ENCODE assay signal across 19 cellular contexts in genomic region chr17:44038604-44039007, GRCh38. TPM values are rescaled to one million over a fixed set of nuclear protein-coding genes. Genes with fewer than 3 reads are reported as not detected.
DNase-seq lines count a peak whose midpoint lies in the region; ATAC-seq and TF ChIP-seq lines count a peak whose summit lies in the region.
"Had no signal": no experiment of that assay in that cellular context is flagged by ENCODE, and none has a peak within 500 bp of the region (broad histone marks: within the 10 kb centered on the region; RNA-seq: fewer than 3 reads in every experiment).

No MANE protein-coding gene starts in this region.

- WGBS in psoas muscle, 3 donors = 18 to 42% (median 38%) methylated on average over 3 of the region's 3 CpGs

- H3K9me3 ChIP-seq in right atrium auricular region (no peaks in the 10 kb centered on the region), psoas muscle (no peaks in the 10 kb centered on the region)
- H3K9me3 ChIP-seq: tibial artery had no signal

- no peaks in the 10 kb centered on the region for H3K27me3 ChIP-seq in right atrium auricular region
- H3K27me3 ChIP-seq in psoas muscle (ENCODE audit: insufficient read depth in 3 of 3, low read length in 2 of 3) = no peaks in the 10 kb centered on the region
- H3K27me3 ChIP-seq: tibial artery had no signal

- peak overlapping the region; percentile 64 to 73 for H3K27ac ChIP-seq in right atrium auricular region
- peak overlapping the region; percentile 46 for H3K27ac ChIP-seq in psoas muscle
- H3K27ac ChIP-seq: tibial artery had no signal

- peaks cover 39% of the 10 kb centered on the region for H3K36me3 ChIP-seq in right atrium auricular region
- peaks cover 7 to 35% of the 10 kb centered on the region in 2 donors for H3K36me3 ChIP-seq in psoas muscle (ENCODE audit: insufficient read depth in 1 of 2, low read depth in 1 of 2)

- peaks cover 44% of the 10 kb centered on the region for H3K36me3 Mint-ChIP-seq in activated naive CD4-positive, alpha-beta T cell treated with anti-CD3 and anti-CD28 coated beads, Interleukin-2, amount 10 ng/mL, durations not matched to agents 7 days and 5 days
- H3K36me3 Mint-ChIP-seq: natural killer cell had no signal

- no peaks in the 10 kb centered on the region for H3K9me3 Mint-ChIP-seq in activated naive CD4-positive, alpha-beta T cell treated with anti-CD3 and anti-CD28 coated beads, Interleukin-2, amount 10 ng/mL, durations not matched to agents 7 days and 5 days
- H3K9me3 Mint-ChIP-seq: activated B cell treated with CpG ODN at 0.5 μM for 24 hours; natural killer cell; stimulated activated memory B cell treated with anti-CD40 and anti-IgM and Interleukin-4, amounts not matched to agents 10 μg/mL and 1 μg/mL and 100 μg/mL, for 72 hours; T-helper 2 cell treated with Interferon-gamma antibody and Interleukin-4, amounts not matched to agents 5 μg/mL and 100 μg/mL, for 36 hours had no signal

- DNase-seq in NCI-H1694 treated with DMSO at 0.1 percent for 48 hours (lab: John Stamatoyannopoulos, UW) (peak; percentile 95), NCI-H524 treated with DMSO at 0.1 percent for 48 hours (lab: John Stamatoyannopoulos, UW) (peak; percentile 89), right atrium auricular region (ENCODE audit: low spot score) (no peak), psoas muscle (peak; percentile 30 to 63), islet precursor cell (no peak)
- no peak for DNase-seq in activated CD4-positive, alpha-beta T cell treated with anti-CD3 and anti-CD28 coated beads for 48 hours
- DNase-seq in activated naive CD4-positive, alpha-beta T cell treated with anti-CD3 and anti-CD28 coated beads, Interleukin-2, amount 10 ng/mL, durations not matched to agents 7 days and 5 days = no peak
- DNase-seq: activated B cell treated with CpG ODN at 0.5 μM for 24 hours; activated CD8-positive, alpha-beta T cell treated with anti-CD3 and anti-CD28 coated beads, Interleukin-2, amount 10 ng/mL, durations not matched to agents 7 days and 5 days; activated T-cell treated with anti-CD3 and anti-CD28 coated beads, Interleukin-2, amount 50 U/mL, for 48 hours; natural killer cell; NCI-H1048; NCI-H2081 treated with DMSO at 0.1 percent for 48 hours; tibial artery had no signal

- peak; percentile 57 to 89 (median 74) for ATAC-seq in psoas muscle
- no peak for ATAC-seq in HG02610 (IDR thresholded peaks at IDR 0.05; ENCODE audit: unreplicated experiment)
- ATAC-seq: activated CD8-positive, alpha-beta T cell treated with anti-CD3 and anti-CD28 coated beads, Interleukin-2, amount 10 ng/mL, durations not matched to agents 7 days and 5 days; esophagus mucosa; K562; natural killer cell; stimulated activated memory B cell treated with anti-CD40 and anti-IgM and Interleukin-4, amounts not matched to agents 10 μg/mL and 1 μg/mL and 100 μg/mL, for 72 hours had no signal

- no peak for TF ChIP-seq CTCF in right atrium auricular region (IDR thresholded peaks at IDR 0.05)
- no peak for TF ChIP-seq CTCF in psoas muscle (IDR thresholded peaks at IDR 0.05)

- CTCF ChIA-PET in activated naive CD4-positive, alpha-beta T cell treated with anti-CD3 and anti-CD28 coated beads, Interleukin-2, amount 10 ng/mL, durations not matched to agents 7 days and 5 days (lab: Charles Lee) = no interaction called here

- H3K27ac Mint-ChIP-seq in activated naive CD4-positive, alpha-beta T cell treated with anti-CD3 and anti-CD28 coated beads, Interleukin-2, amount 10 ng/mL, durations not matched to agents 7 days and 5 days = no peak overlapping the region
- H3K27ac Mint-ChIP-seq: activated B cell treated with CpG ODN at 0.5 μM for 24 hours; activated CD8-positive, alpha-beta T cell treated with anti-CD3 and anti-CD28 coated beads, Interleukin-2, amount 10 ng/mL, durations not matched to agents 7 days and 5 days; natural killer cell; stimulated activated memory B cell treated with anti-CD40 and anti-IgM and Interleukin-4, amounts not matched to agents 10 μg/mL and 1 μg/mL and 100 μg/mL, for 72 hours; T-helper 2 cell treated with Interferon-gamma antibody and Interleukin-4, amounts not matched to agents 5 μg/mL and 100 μg/mL, for 36 hours had no signal

- H3K4me1 Mint-ChIP-seq in activated naive CD4-positive, alpha-beta T cell treated with anti-CD3 and anti-CD28 coated beads, Interleukin-2, amount 10 ng/mL, durations not matched to agents 7 days and 5 days = peaks cover 29% of the 10 kb centered on the region

- no peak overlapping the region for H3K4me3 ChIP-seq in right atrium auricular region
- no peak overlapping the region for H3K4me3 ChIP-seq in psoas muscle
- H3K4me3 ChIP-seq: K562, tibial artery had no signal

- no peak overlapping the region for H3K4me3 Mint-ChIP-seq in activated naive CD4-positive, alpha-beta T cell treated with anti-CD3 and anti-CD28 coated beads, Interleukin-2, amount 10 ng/mL, durations not matched to agents 7 days and 5 days
- H3K4me3 Mint-ChIP-seq: activated B cell treated with CpG ODN at 0.5 μM for 24 hours; activated CD8-positive, alpha-beta T cell treated with anti-CD3 and anti-CD28 coated beads, Interleukin-2, amount 10 ng/mL, durations not matched to agents 7 days and 5 days; natural killer cell; stimulated activated memory B cell treated with anti-CD40 and anti-IgM and Interleukin-4, amounts not matched to agents 10 μg/mL and 1 μg/mL and 100 μg/mL, for 72 hours; T-helper 2 cell treated with Interferon-gamma antibody and Interleukin-4, amounts not matched to agents 5 μg/mL and 100 μg/mL, for 36 hours had no signal

- H3K4me1 ChIP-seq in right atrium auricular region (peaks cover 0 to 39% of the 10 kb centered on the region in 2 donors), psoas muscle (peaks cover 45% of the 10 kb centered on the region)

- H3K27me3 Mint-ChIP-seq in activated naive CD4-positive, alpha-beta T cell treated with anti-CD3 and anti-CD28 coated beads, Interleukin-2, amount 10 ng/mL, durations not matched to agents 7 days and 5 days = no peaks in the 10 kb centered on the region
- H3K27me3 Mint-ChIP-seq: activated B cell treated with CpG ODN at 0.5 μM for 24 hours; stimulated activated memory B cell treated with anti-CD40 and anti-IgM and Interleukin-4, amounts not matched to agents 10 μg/mL and 1 μg/mL and 100 μg/mL, for 72 hours had no signal

- intact Hi-C loops in psoas muscle (cut with DNase I) = no loop called here

RNA-seq across cellular contexts. Expression of gene TMEM101, which starts 23.8 kb away (rescaled TPM):
- 10 to 100 TPM; 21.0 to 25.0 TPM for total RNA-seq in right atrium auricular region
- total RNA-seq in psoas muscle = 10 to 100 TPM; 13.2 to 25.4 (median 18.3) TPM
- polyA plus RNA-seq in psoas muscle = 10 to 100 TPM; 22.2 to 52.6 (median 42.4) TPM

RNA-seq across cellular contexts. Expression of gene LSM12, which starts 27.9 kb away (rescaled TPM):
- total RNA-seq in right atrium auricular region (10 to 100 TPM; 36.8 to 41.3 TPM), psoas muscle (10 to 100 TPM; 39.6 to 65.9 (median 52.9) TPM)
- 10 to 100 TPM; 42.7 to 52.9 (median 47.9) TPM for polyA plus RNA-seq in psoas muscle

RNA-seq across cellular contexts. Expression of gene G6PC3, which starts 31.9 kb away (rescaled TPM):
- total RNA-seq in right atrium auricular region (10 to 100 TPM; 36.0 to 41.1 TPM), psoas muscle (10 to 100 TPM; 27.7 to 43.3 (median 37.6) TPM)
- 10 to 100 TPM; 43.9 to 72.9 (median 61.0) TPM for polyA plus RNA-seq in psoas muscle

RNA-seq across cellular contexts. Expression of gene NAGS, which starts 34.2 kb away (rescaled TPM):
- 1 to 10 TPM; 1.7 to 4.5 TPM for total RNA-seq in right atrium auricular region
- total RNA-seq in psoas muscle = under 1 TPM in 2 of 4 donors, not detected in 2; 0.20 to 0.28 TPM
- polyA plus RNA-seq in psoas muscle = 10 to 100 TPM in 1 of 3 donors, under 1 TPM in 2; 0.10 to 13.5 (median 0.11) TPM
- total RNA-seq: K562 had no signal
- polyA plus RNA-seq: K562 had no signal

Comparison
In these comparisons a context has a peak if more than half of its experiments do, and no peak if none do; other contexts are left out.
1. DNase-seq: peak in NCI-H1694 treated with DMSO at 0.1 percent for 48 hours (single experiment), NCI-H524 treated with DMSO at 0.1 percent for 48 hours (single experiment) and psoas muscle (2 of 2); none in right atrium auricular region (single experiment), islet precursor cell (single experiment), activated CD4-positive, alpha-beta T cell treated with anti-CD3 and anti-CD28 coated beads for 48 hours (single experiment) and activated naive CD4-positive, alpha-beta T cell treated with anti-CD3 and anti-CD28 coated beads, Interleukin-2, amount 10 ng/mL, durations not matched to agents 7 days and 5 days (single experiment).